In genomic region chr9:99128133-99128406, GRCh38 we compare ENCODE assay signal across 13 cellular contexts. TPM values are rescaled to one million over a fixed set of nuclear protein-coding genes. Genes with fewer than 3 reads are reported as not detected.
A peak's percentile ranks its signal among the peaks of the same experiment; 100 is the strongest.
DNase-seq lines count a peak whose midpoint lies in the region; ATAC-seq and TF ChIP-seq lines count a peak whose summit lies in the region.
"Had no signal": no experiment of that assay in that cellular context is flagged by ENCODE, and none has a peak within 500 bp of the region (broad histone marks: within the 10 kb centered on the region; RNA-seq: fewer than 3 reads in every experiment).

No MANE protein-coding gene starts in this region.

- peak; percentile 51 to 55 for ATAC-seq in activated T-cell treated with anti-CD3 and anti-CD28 coated beads, Interleukin-2, amount 50 U/mL, for 4 hours
- peak; percentile 13 for ATAC-seq in HG02938 (IDR thresholded peaks at IDR 0.05; ENCODE audit: unreplicated experiment)
- ATAC-seq in stimulated activated effector memory CD8-positive, alpha-beta T cell treated with anti-CD3 and anti-CD28 coated beads, Interleukin-12 subunit alpha, Interleukin-12 subunit beta, amount 100 ng/mL, for 72 hours, result peak; percentile 81
- ATAC-seq: Right ventricle myocardium inferior had no signal

- H3K9me3 Mint-ChIP-seq in activated T-cell treated with anti-CD3 and anti-CD28 coated beads, Interleukin-2, amount 50 U/mL, for 4 hours, result no peaks in the 10 kb centered on the region
- peaks cover 16% of the 10 kb centered on the region for H3K9me3 Mint-ChIP-seq in activated naive CD8-positive, alpha-beta T cell treated with anti-CD3 and anti-CD28 coated beads for 36 hours
- no peaks in the 10 kb centered on the region for H3K9me3 Mint-ChIP-seq in stimulated activated effector memory CD8-positive, alpha-beta T cell treated with anti-CD3 and anti-CD28 coated beads, Interleukin-12 subunit alpha, Interleukin-12 subunit beta, amount 100 ng/mL, for 72 hours

- H3K36me3 Mint-ChIP-seq in activated T-cell treated with anti-CD3 and anti-CD28 coated beads, Interleukin-2, amount 50 U/mL, for 4 hours (ENCODE audit: insufficient read depth), result peaks cover 18% of the 10 kb centered on the region
- peaks cover 53% of the 10 kb centered on the region for H3K36me3 Mint-ChIP-seq in activated naive CD8-positive, alpha-beta T cell treated with anti-CD3 and anti-CD28 coated beads for 36 hours
- peaks cover 50% of the 10 kb centered on the region for H3K36me3 Mint-ChIP-seq in stimulated activated effector memory CD8-positive, alpha-beta T cell treated with anti-CD3 and anti-CD28 coated beads, Interleukin-12 subunit alpha, Interleukin-12 subunit beta, amount 100 ng/mL, for 72 hours

- no peak overlapping the region for H3K4me3 Mint-ChIP-seq in activated T-cell treated with anti-CD3 and anti-CD28 coated beads, Interleukin-2, amount 50 U/mL, for 4 hours
- H3K4me3 Mint-ChIP-seq in activated naive CD8-positive, alpha-beta T cell treated with anti-CD3 and anti-CD28 coated beads for 36 hours, result no peak overlapping the region
- H3K4me3 Mint-ChIP-seq in stimulated activated effector memory CD8-positive, alpha-beta T cell treated with anti-CD3 and anti-CD28 coated beads, Interleukin-12 subunit alpha, Interleukin-12 subunit beta, amount 100 ng/mL, for 72 hours, result peak overlapping the region; percentile 9

- POLR2A ChIA-PET in HEK293T (lab: Yijun Ruan, JAX), result no interaction called here

- CTCF ChIA-PET in HEK293T (lab: Yijun Ruan, JAX), result no interaction called here

- H3K4me1 Mint-ChIP-seq in activated T-cell treated with anti-CD3 and anti-CD28 coated beads, Interleukin-2, amount 50 U/mL, for 4 hours (ENCODE audit: low read depth), result peaks cover 81% of the 10 kb centered on the region
- peaks cover 75% of the 10 kb centered on the region for H3K4me1 Mint-ChIP-seq in activated naive CD8-positive, alpha-beta T cell treated with anti-CD3 and anti-CD28 coated beads for 36 hours
- H3K4me1 Mint-ChIP-seq in stimulated activated effector memory CD8-positive, alpha-beta T cell treated with anti-CD3 and anti-CD28 coated beads, Interleukin-12 subunit alpha, Interleukin-12 subunit beta, amount 100 ng/mL, for 72 hours, result peaks cover 80% of the 10 kb centered on the region

- no peaks in the 10 kb centered on the region for H3K27me3 Mint-ChIP-seq in activated T-cell treated with anti-CD3 and anti-CD28 coated beads, Interleukin-2, amount 50 U/mL, for 4 hours (ENCODE audit: low read depth)
- H3K27me3 Mint-ChIP-seq in activated naive CD8-positive, alpha-beta T cell treated with anti-CD3 and anti-CD28 coated beads for 36 hours, result no peaks in the 10 kb centered on the region

- TF ChIP-seq CTCF in GM10266 (IDR thresholded peaks at IDR 0.05; ENCODE audit: control insufficient read depth, insufficient read depth, low read depth, missing control alignments), result no peak

- no peak for DNase-seq in activated T-cell treated with anti-CD3 and anti-CD28 coated beads, Interleukin-2, amount 50 U/mL, for 4 hours
- DNase-seq in activated T-cell treated with anti-CD3 and anti-CD28 coated beads, Interleukin-2, amount 50 U/mL, for 48 hours, result no peak
- DNase-seq in activated naive CD8-positive, alpha-beta T cell treated with anti-CD3 and anti-CD28 coated beads for 36 hours, result no peak
- DNase-seq in stimulated activated effector memory CD8-positive, alpha-beta T cell treated with anti-CD3 and anti-CD28 coated beads, Interleukin-12 subunit alpha, Interleukin-12 subunit beta, amount 100 ng/mL, for 72 hours (ENCODE audit: low spot score in 2 of 2), result no peak
- DNase-seq in HEK293T (ENCODE audit: extremely low spot score) (no peak), Ammon's horn (ENCODE audit: low spot score) (no peak), GM10266 (ENCODE audit: extremely low spot score) (no peak)
- DNase-seq: DMS79, NCI-H1092, NCI-H510A treated with DMSO at 0.1 percent for 48 hours had no signal

- H3K27ac Mint-ChIP-seq in activated naive CD8-positive, alpha-beta T cell treated with anti-CD3 and anti-CD28 coated beads for 36 hours, result peak overlapping the region; percentile 68
- peak overlapping the region; percentile 24 for H3K27ac Mint-ChIP-seq in stimulated activated effector memory CD8-positive, alpha-beta T cell treated with anti-CD3 and anti-CD28 coated beads, Interleukin-12 subunit alpha, Interleukin-12 subunit beta, amount 100 ng/mL, for 72 hours
- H3K27ac Mint-ChIP-seq: activated T-helper 2 cell treated with anti-CD3 and anti-CD28 coated beads, Interferon-gamma antibody, Interleukin-2, Interleukin-4, amounts not matched to agents 10 μg/mL and 5 μg/mL and 100 μg/mL, durations not matched to agents 14 hours and 24 hours and 36 hours had no signal

TF ChIP-seq in HEK293T, 16 proteins besides CTCF, POLR2A, EP300 and RAD21:
- TF ChIP-seq TARDBP (IDR thresholded peaks at IDR 0.05) (no peak), PKNOX1 (IDR thresholded peaks at IDR 0.05) (no peak), FOXM1 (IDR thresholded peaks at IDR 0.05; ENCODE audit: borderline replicate concordance) (no peak), ZNF384 (IDR thresholded peaks at IDR 0.05) (no peak), HDGF (IDR thresholded peaks at IDR 0.05; ENCODE audit: borderline replicate concordance) (no peak), SP1 (IDR thresholded peaks at IDR 0.05) (no peak), FOXK2 (IDR thresholded peaks at IDR 0.05) (no peak), FOXA1 (IDR thresholded peaks at IDR 0.05) (no peak), BHLHE40 (IDR thresholded peaks at IDR 0.05; ENCODE audit: borderline replicate concordance) (no peak), LEF1 (IDR thresholded peaks at IDR 0.05; ENCODE audit: borderline replicate concordance) (no peak), ARNT (IDR thresholded peaks at IDR 0.05) (no peak), SUZ12 (IDR thresholded peaks at IDR 0.05) (no peak)

RNA-seq across cellular contexts. Expression of gene TGFBR1, which starts 23.2 kb away (rescaled TPM):
- total RNA-seq in activated T-cell treated with anti-CD3 and anti-CD28 coated beads, Interleukin-2, amount 50 U/mL, for 4 hours, result 10 to 100 TPM; 14.6 to 19.6 (median 17.0) TPM
- 10 to 100 TPM; 30.4 to 32.1 TPM for total RNA-seq in activated naive CD8-positive, alpha-beta T cell treated with anti-CD3 and anti-CD28 coated beads for 36 hours

Comparison
In these comparisons a context has a peak if more than half of its experiments do, and no peak if none do; other contexts are left out.
1. ATAC-seq: peak in every context shown above with its lines; median percentile 81 in stimulated activated effector memory CD8-positive, alpha-beta T cell treated with anti-CD3 and anti-CD28 coated beads, Interleukin-12 subunit alpha, Interleukin-12 subunit beta, amount 100 ng/mL, for 72 hours; 53 in activated T-cell treated with anti-CD3 and anti-CD28 coated beads, Interleukin-2, amount 50 U/mL, for 4 hours; 13 in HG02938.